ENCODE assay signal across 14 cellular contexts in the genomic region with DNA sequence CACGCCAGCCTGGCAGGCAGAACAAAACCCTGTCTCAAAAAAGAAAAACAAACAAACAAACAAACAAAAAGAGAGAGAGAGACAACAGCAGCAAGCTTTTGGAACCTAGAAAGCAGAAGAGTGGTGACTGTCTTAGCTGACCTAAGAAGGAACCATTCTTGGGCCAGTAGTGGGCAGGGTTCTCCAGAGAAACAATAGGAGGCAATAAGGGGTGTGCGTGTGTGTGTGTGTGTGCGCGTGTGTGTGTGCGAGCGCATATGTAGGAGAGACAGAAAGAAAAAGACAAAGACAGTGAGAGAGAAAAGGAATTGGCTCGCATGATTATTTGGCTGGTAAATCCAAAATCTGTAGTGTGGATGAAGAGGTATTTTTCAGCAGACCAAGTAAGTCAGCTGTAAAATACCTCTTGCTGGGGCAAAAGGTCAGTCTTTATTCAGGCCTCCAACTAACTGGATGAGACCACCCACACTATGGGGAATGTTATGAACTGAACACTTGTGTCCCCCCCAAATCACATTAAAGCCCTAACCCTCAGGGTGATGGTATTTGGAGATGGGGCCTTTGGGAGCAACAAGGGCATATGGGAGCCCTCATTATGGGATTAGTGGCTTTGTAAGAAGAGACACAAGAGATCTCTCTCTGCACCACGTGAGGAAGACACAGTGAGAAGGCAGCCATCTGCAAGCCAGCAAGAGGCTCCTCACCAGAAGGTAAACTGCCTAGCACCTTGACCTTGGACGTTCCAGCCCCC. TPM values are rescaled to one million over a fixed set of nuclear protein-coding genes. Genes with fewer than 3 reads are reported as not detected.
DNase-seq lines count a peak whose midpoint lies in the region; TF ChIP-seq lines count a peak whose summit lies in the region.
"Had no signal": no experiment of that assay in that cellular context is flagged by ENCODE, and none has a peak within 500 bp of the region (broad histone marks: within the 10 kb centered on the region; RNA-seq: fewer than 3 reads in every experiment).

No MANE protein-coding gene starts in this region.

- in situ Hi-C loops in GM23248 (cut with MboI) = no loop called here
- in situ Hi-C loops in ACHN (cut with HindIII; ENCODE audit: low pct_ligation_motif_present, low pct_unique_long_range_greater_than_20kb, low sequenced_read_pairs) = no loop called here

- H3K27ac ChIP-seq in GM23248 (no peak overlapping the region), mesendoderm (ENCODE audit: low read depth, low read length) (no peak overlapping the region)
- H3K27ac ChIP-seq: adrenal gland, coronary artery had no signal

- H3K79me2 ChIP-seq in GM23248 (ENCODE audit: insufficient read depth) = no peaks in the 10 kb centered on the region
- no peaks in the 10 kb centered on the region for H3K79me2 ChIP-seq in mesendoderm (ENCODE audit: control insufficient read depth, insufficient read depth, low read length)

- H3K18ac ChIP-seq in mesendoderm (ENCODE audit: low read length) = no peak overlapping the region

- H2BK120ac ChIP-seq in mesendoderm (ENCODE audit: low read depth, low read length) = no peak overlapping the region

- H3K4me3 ChIP-seq in GM23248 (no peak overlapping the region), epithelial cell of proximal tubule (ENCODE audit: low read depth, low read length) (no peak overlapping the region), mesendoderm (ENCODE audit: low read length) (no peak overlapping the region)
- H3K4me3 ChIP-seq: adrenal gland, coronary artery had no signal

- H3K27me3 ChIP-seq in GM23248 (replicated peaks; ENCODE audit: insufficient read depth) (no peaks in the 10 kb centered on the region), mesendoderm (ENCODE audit: insufficient read depth, low read length, poor library complexity) (no peaks in the 10 kb centered on the region)
- H3K27me3 ChIP-seq: adrenal gland had no signal

- no peaks in the 10 kb centered on the region for H3K9me3 ChIP-seq in GM23248 (ENCODE audit: low read depth)
- H3K9me3 ChIP-seq: adrenal gland had no signal

- no peak overlapping the region for H2AK5ac ChIP-seq in mesendoderm (ENCODE audit: low read length)

- no peaks in the 10 kb centered on the region for H3K79me1 ChIP-seq in mesendoderm (ENCODE audit: low read length)

- no peak overlapping the region for H3K56ac ChIP-seq in mesendoderm (ENCODE audit: low read length)

- no peaks in the 10 kb centered on the region for H3K9me2 ChIP-seq in GM23248 (ENCODE audit: insufficient read depth)

- no peak overlapping the region for H2BK15ac ChIP-seq in mesendoderm (replicated peaks; ENCODE audit: low read depth)

- H3K9ac ChIP-seq in GM23248 = no peak overlapping the region
- H3K9ac ChIP-seq in mesendoderm (ENCODE audit: low read length) = no peak overlapping the region

- WGBS in GM23248 (ENCODE audit: low coverage in 1 of 2, low lambda C conversion rate in 2 of 2, missing lambda C conversion rate in 2 of 2), 2 experiments = 79 to 81% methylated on average over 9 of the region's 9 CpGs
- no CpG with 5 or more reads among the region's 9 CpGs for WGBS in mesendoderm (ENCODE audit: extremely low coverage, insufficient coverage, low lambda C conversion rate)

- no peak overlapping the region for H3K23ac ChIP-seq in mesendoderm (ENCODE audit: low read length)

- peak; percentile 20 for DNase-seq in GM23248
- DNase-seq in NOMO-1 (lab: John Stamatoyannopoulos, UW; ENCODE audit: unreplicated experiment in 2 of 2) = peak; percentile 57 to 69
- DNase-seq in epithelial cell of proximal tubule (ENCODE audit: low read depth) = no peak
- peak; percentile 27 for DNase-seq in mesendoderm
- no peak for DNase-seq in NCI-H2029 treated with DMSO at 0.1 percent for 48 hours (lab: John Stamatoyannopoulos, UW)
- DNase-seq in ACHN = no peak
- DNase-seq in stimulated activated naive CD4-positive, alpha-beta T cell (lab: John Stamatoyannopoulos, UW) = no peak
- DNase-seq: activated B cell treated with CpG ODN at 0.5 μM for 24 hours; activated T-cell treated with anti-CD3 and anti-CD28 coated beads, Interleukin-2, amount 50 U/mL, for 1 hour; C1 segment of cervical spinal cord; MM.1S; naive B cell had no signal

- H3K4me2 ChIP-seq in GM23248 (ENCODE audit: unreplicated experiment) = no peak overlapping the region
- H3K4me2 ChIP-seq in mesendoderm (ENCODE audit: low read length) = no peak overlapping the region

- no peak overlapping the region for H3K4ac ChIP-seq in mesendoderm (ENCODE audit: low read depth, low read length)

- no peak overlapping the region for H4K5ac ChIP-seq in mesendoderm (ENCODE audit: low read length)

- H4K20me1 ChIP-seq in GM23248 (ENCODE audit: insufficient read depth) = no peaks in the 10 kb centered on the region

- no peak overlapping the region for H4K8ac ChIP-seq in mesendoderm (ENCODE audit: low read depth, low read length)

- no peak overlapping the region for H2BK5ac ChIP-seq in mesendoderm (ENCODE audit: low read length)

- H3K4me1 ChIP-seq in GM23248 (ENCODE audit: insufficient read depth) (no peaks in the 10 kb centered on the region), mesendoderm (ENCODE audit: control insufficient read depth, low read depth, low read length) (no peaks in the 10 kb centered on the region)
- H3K4me1 ChIP-seq: adrenal gland had no signal

- TF ChIP-seq CTCF in epithelial cell of proximal tubule (conservative IDR thresholded peaks at IDR 0.05; ENCODE audit: low read depth, low read length) = peak; percentile 8

- H3K36me3 ChIP-seq in GM23248 (ENCODE audit: low read depth) (no peaks in the 10 kb centered on the region), mesendoderm (ENCODE audit: control insufficient read depth, insufficient read depth, low read length) (no peaks in the 10 kb centered on the region)
- H3K36me3 ChIP-seq: adrenal gland had no signal

- no peaks in the 10 kb centered on the region for H3F3A ChIP-seq in GM23248 (ENCODE audit: insufficient read depth)

- H2AFZ ChIP-seq in GM23248 = no peak overlapping the region

RNA-seq across cellular contexts. Expression of gene BLM, which starts 15.1 kb away (rescaled TPM):
- 2.1 and 4.8 TPM in 2 replicates for total RNA-seq in GM23248 (2014; rRNA removed; shearing (Covaris generic))
- polyA plus RNA-seq in GM23248 (2016; fragmentation: Nextera tagmentation; extraction: Ambion mirVana) = 1.9 and 2.1 TPM in 2 replicates
- 13.0 and 18.4 TPM in 2 replicates for total RNA-seq in epithelial cell of proximal tubule
- 33.2 TPM for polyA plus RNA-seq in mesendoderm (2013, experiment 1 of 2)
- 30.6 TPM for polyA plus RNA-seq in mesendoderm (2013, experiment 2 of 2)

Comparison
In these comparisons a context has a peak if more than half of its experiments do, and no peak if none do; other contexts are left out.
1. DNase-seq: peak in GM23248 (single experiment), NOMO-1 (2 of 2) and mesendoderm (single experiment); none in epithelial cell of proximal tubule (single experiment), NCI-H2029 treated with DMSO at 0.1 percent for 48 hours (single experiment), ACHN (single experiment) and stimulated activated naive CD4-positive, alpha-beta T cell (0 of 6).